In the genomic region with DNA sequence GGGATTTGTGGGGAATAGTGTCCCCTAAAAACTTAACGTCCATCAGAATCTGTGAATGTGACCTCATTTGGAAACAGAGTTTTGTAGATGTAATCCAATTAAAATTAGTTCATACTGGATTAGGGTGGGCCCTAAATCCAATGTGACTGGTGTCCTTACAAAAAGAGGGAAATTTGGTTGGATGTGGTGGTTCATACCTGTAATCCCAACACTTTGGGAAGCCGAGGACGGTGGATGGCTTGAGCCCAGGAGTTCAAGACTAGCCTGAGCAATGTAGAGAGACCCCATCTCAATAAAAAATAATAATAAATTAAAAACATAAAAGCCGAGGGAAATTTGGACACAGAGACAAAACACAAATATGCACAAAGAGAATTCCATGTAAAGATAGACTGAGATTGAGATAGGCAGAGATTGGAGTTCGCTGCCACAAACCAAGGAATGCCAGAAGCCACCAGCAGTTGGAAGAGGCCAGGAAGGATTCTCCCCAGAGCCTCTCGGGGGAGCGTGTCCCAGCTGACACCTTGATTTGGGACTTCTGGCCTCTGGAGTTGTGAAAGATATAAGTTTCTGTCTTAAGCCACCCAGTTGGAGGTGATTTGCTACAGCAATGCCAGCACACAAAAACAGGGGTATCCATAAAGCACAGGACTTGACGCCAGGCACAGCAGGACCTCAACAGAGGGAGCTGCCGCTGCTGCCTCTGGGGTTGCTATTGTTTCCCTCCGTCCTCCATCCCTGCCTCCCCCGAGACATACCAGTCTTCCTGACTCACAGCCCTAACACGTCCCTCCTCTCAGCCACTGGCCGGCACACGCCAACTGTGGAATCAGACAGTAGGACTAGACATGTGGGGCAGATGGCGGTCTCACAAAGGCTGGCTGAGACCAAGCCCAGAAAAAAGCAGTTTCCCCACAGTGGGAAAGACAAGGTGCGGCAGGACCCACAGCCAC, we compare ENCODE assay signal across 1 cellular context.
TF ChIP-seq lines count a peak whose summit lies in the region.

No MANE protein-coding gene starts in this region.

TF ChIP-seq in HepG2, 621 proteins besides CTCF, POLR2A, EP300 and RAD21 (continued from another document and continues in another):
- no peak; the same call in 1 of the 2 replicates for TF ChIP-seq MEIS2 (CRISPR knock-in tag; IDR thresholded peaks at IDR 0.05)
- TF ChIP-seq REL (CRISPR knock-in tag; conservative IDR thresholded peaks at IDR 0.05): no peak
- TF ChIP-seq ZSCAN29 (CRISPR knock-in tag; conservative IDR thresholded peaks at IDR 0.05): no peak
- no peak; the same call in 1 of the 2 replicates for TF ChIP-seq ZMYM3 (CRISPR knock-in tag; IDR thresholded peaks at IDR 0.05)
- TF ChIP-seq ZNF224 (CRISPR knock-in tag; IDR thresholded peaks at IDR 0.05): no peak
- TF ChIP-seq, protein P1, sequence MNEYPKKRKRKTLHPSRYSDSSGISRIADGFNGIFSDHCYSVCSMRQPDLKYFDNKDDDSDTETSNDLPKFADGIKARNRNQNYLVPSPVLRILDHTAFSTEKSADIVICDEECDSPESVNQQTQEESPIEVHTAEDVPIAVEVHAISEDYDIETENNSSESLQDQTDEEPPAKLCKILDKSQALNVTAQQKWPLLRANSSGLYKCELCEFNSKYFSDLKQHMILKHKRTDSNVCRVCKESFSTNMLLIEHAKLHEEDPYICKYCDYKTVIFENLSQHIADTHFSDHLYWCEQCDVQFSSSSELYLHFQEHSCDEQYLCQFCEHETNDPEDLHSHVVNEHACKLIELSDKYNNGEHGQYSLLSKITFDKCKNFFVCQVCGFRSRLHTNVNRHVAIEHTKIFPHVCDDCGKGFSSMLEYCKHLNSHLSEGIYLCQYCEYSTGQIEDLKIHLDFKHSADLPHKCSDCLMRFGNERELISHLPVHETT (CRISPR knock-in tag; conservative IDR thresholded peaks at IDR 0.05): no peak
- TF ChIP-seq MAFK (conservative IDR thresholded peaks at IDR 0.05 in 1 of 2, IDR thresholded peaks at IDR 0.05 in 1 of 2; ENCODE audit: low read length in 2 of 2): peak in 1 of 2 experiments; percentile 0; a peak in 1 of 4 replicates
- no peak for TF ChIP-seq ZNF672 (CRISPR knock-in tag; IDR thresholded peaks at IDR 0.05)
- no peak for TF ChIP-seq ZNF703 (CRISPR knock-in tag; IDR thresholded peaks at IDR 0.05; ENCODE audit: borderline replicate concordance)
- TF ChIP-seq ZNF878 (CRISPR knock-in tag; IDR thresholded peaks at IDR 0.05): no peak
- TF ChIP-seq ZC3H13 (CRISPR knock-in tag; IDR thresholded peaks at IDR 0.05): no peak
- no peak for TF ChIP-seq ZNF552 (CRISPR knock-in tag; IDR thresholded peaks at IDR 0.05; ENCODE audit: borderline replicate concordance)
- no peak for TF ChIP-seq ZBTB8A (CRISPR knock-in tag; IDR thresholded peaks at IDR 0.05; ENCODE audit: borderline replicate concordance, low read depth)
- TF ChIP-seq, protein P2, sequence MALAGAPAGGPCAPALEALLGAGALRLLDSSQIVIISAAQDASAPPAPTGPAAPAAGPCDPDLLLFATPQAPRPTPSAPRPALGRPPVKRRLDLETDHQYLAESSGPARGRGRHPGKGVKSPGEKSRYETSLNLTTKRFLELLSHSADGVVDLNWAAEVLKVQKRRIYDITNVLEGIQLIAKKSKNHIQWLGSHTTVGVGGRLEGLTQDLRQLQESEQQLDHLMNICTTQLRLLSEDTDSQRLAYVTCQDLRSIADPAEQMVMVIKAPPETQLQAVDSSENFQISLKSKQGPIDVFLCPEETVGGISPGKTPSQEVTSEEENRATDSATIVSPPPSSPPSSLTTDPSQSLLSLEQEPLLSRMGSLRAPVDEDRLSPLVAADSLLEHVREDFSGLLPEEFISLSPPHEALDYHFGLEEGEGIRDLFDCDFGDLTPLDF (CRISPR knock-in tag; IDR thresholded peaks at IDR 0.05): no peak
- TF ChIP-seq ZNF501 (CRISPR knock-in tag; IDR thresholded peaks at IDR 0.05): no peak; the same call in 1 of the 2 replicates
- no peak for TF ChIP-seq HOXA5 (CRISPR knock-in tag; IDR thresholded peaks at IDR 0.05)
- TF ChIP-seq ZFP36 (IDR thresholded peaks at IDR 0.05; ENCODE audit: borderline replicate concordance, low read depth, low read length, partially characterized antibody): no peak
- no peak for TF ChIP-seq HNRNPUL1 (IDR thresholded peaks at IDR 0.05; ENCODE audit: low read depth, low read length)
- TF ChIP-seq, protein P3, sequence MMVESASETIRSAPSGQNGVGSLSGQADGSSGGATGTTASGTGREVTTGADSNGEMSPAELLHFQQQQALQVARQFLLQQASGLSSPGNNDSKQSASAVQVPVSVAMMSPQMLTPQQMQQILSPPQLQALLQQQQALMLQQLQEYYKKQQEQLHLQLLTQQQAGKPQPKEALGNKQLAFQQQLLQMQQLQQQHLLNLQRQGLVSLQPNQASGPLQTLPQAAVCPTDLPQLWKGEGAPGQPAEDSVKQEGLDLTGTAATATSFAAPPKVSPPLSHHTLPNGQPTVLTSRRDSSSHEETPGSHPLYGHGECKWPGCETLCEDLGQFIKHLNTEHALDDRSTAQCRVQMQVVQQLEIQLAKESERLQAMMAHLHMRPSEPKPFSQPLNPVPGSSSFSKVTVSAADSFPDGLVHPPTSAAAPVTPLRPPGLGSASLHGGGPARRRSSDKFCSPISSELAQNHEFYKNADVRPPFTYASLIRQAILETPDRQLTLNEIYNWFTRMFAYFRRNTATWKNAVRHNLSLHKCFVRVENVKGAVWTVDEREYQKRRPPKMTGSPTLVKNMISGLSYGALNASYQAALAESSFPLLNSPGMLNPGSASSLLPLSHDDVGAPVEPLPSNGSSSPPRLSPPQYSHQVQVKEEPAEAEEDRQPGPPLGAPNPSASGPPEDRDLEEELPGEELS (CRISPR knock-in tag; IDR thresholded peaks at IDR 0.05): 0 out of 2 replicates have a peak, but pooled peaks have one; percentile 9
- no peak for TF ChIP-seq ZNF44 (CRISPR knock-in tag; IDR thresholded peaks at IDR 0.05)
- no peak for TF ChIP-seq ZMAT3 (CRISPR knock-in tag; conservative IDR thresholded peaks at IDR 0.05)
- no peak for TF ChIP-seq CHD2 (IDR thresholded peaks at IDR 0.05; ENCODE audit: low read depth, low read length)
- TF ChIP-seq, protein P4, sequence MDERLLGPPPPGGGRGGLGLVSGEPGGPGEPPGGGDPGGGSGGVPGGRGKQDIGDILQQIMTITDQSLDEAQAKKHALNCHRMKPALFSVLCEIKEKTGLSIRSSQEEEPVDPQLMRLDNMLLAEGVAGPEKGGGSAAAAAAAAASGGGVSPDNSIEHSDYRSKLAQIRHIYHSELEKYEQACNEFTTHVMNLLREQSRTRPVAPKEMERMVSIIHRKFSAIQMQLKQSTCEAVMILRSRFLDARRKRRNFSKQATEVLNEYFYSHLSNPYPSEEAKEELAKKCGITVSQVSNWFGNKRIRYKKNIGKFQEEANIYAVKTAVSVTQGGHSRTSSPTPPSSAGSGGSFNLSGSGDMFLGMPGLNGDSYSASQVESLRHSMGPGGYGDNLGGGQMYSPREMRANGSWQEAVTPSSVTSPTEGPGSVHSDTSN (CRISPR knock-in tag; IDR thresholded peaks at IDR 0.05): no peak
- TF ChIP-seq MZF1 (CRISPR knock-in tag; IDR thresholded peaks at IDR 0.05; ENCODE audit: borderline replicate concordance): no peak
- no peak for TF ChIP-seq NFE2 (CRISPR knock-in tag; IDR thresholded peaks at IDR 0.05)
- no peak for TF ChIP-seq GZF1 (CRISPR knock-in tag; IDR thresholded peaks at IDR 0.05)
- TF ChIP-seq, protein P5, sequence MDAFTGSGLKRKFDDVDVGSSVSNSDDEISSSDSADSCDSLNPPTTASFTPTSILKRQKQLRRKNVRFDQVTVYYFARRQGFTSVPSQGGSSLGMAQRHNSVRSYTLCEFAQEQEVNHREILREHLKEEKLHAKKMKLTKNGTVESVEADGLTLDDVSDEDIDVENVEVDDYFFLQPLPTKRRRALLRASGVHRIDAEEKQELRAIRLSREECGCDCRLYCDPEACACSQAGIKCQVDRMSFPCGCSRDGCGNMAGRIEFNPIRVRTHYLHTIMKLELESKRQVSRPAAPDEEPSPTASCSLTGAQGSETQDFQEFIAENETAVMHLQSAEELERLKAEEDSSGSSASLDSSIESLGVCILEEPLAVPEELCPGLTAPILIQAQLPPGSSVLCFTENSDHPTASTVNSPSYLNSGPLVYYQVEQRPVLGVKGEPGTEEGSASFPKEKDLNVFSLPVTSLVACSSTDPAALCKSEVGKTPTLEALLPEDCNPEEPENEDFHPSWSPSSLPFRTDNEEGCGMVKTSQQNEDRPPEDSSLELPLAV (CRISPR knock-in tag; conservative IDR thresholded peaks at IDR 0.05; ENCODE audit: low read depth): no peak
- no peak for TF ChIP-seq CENPT (CRISPR knock-in tag; IDR thresholded peaks at IDR 0.05; ENCODE audit: low read depth)
- TF ChIP-seq ZFP36L2 (CRISPR knock-in tag; IDR thresholded peaks at IDR 0.05): no peak
- TF ChIP-seq POGZ (CRISPR knock-in tag; IDR thresholded peaks at IDR 0.05): no peak; the same call in 1 of the 2 replicates
- TF ChIP-seq SIX4 (CRISPR knock-in tag; IDR thresholded peaks at IDR 0.05): no peak
- TF ChIP-seq, protein P6, sequence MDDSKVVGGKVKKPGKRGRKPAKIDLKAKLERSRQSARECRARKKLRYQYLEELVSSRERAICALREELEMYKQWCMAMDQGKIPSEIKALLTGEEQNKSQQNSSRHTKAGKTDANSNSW (CRISPR knock-in tag; IDR thresholded peaks at IDR 0.05; ENCODE audit: borderline replicate concordance): peak; percentile 44; the same call in 1 of the 2 replicates
- no peak for TF ChIP-seq NR2F2 (IDR thresholded peaks at IDR 0.05; ENCODE audit: borderline replicate concordance, low read depth)
- no peak for TF ChIP-seq FOSL1 (CRISPR knock-in tag; IDR thresholded peaks at IDR 0.05; ENCODE audit: borderline replicate concordance)
- TF ChIP-seq ZNF333 (CRISPR knock-in tag; IDR thresholded peaks at IDR 0.05; ENCODE audit: borderline replicate concordance): no peak
- TF ChIP-seq MBD4 (IDR thresholded peaks at IDR 0.05; ENCODE audit: borderline replicate concordance, low read length): no peak
- TF ChIP-seq, protein P7, sequence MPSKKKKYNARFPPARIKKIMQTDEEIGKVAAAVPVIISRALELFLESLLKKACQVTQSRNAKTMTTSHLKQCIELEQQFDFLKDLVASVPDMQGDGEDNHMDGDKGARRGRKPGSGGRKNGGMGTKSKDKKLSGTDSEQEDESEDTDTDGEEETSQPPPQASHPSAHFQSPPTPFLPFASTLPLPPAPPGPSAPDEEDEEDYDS (CRISPR knock-in tag; IDR thresholded peaks at IDR 0.05): no peak
- TF ChIP-seq ZNF234 (CRISPR knock-in tag; conservative IDR thresholded peaks at IDR 0.05): 0 out of 2 replicates have a peak, but pooled peaks have one; percentile 38
- 0 out of 2 replicates have a peak, but pooled peaks have one; percentile 22 for TF ChIP-seq KDM5B (CRISPR knock-in tag; IDR thresholded peaks at IDR 0.05; ENCODE audit: borderline replicate concordance)
- no peak for TF ChIP-seq ZNF839 (CRISPR knock-in tag; IDR thresholded peaks at IDR 0.05; ENCODE audit: borderline replicate concordance)
- TF ChIP-seq MAZ (IDR thresholded peaks at IDR 0.05; ENCODE audit: borderline replicate concordance, low read depth, low read length): no peak
- no peak for TF ChIP-seq MAZ (CRISPR knock-in tag; IDR thresholded peaks at IDR 0.05; ENCODE audit: low read depth)
- no peak for TF ChIP-seq SP1 (IDR thresholded peaks at IDR 0.05)
- TF ChIP-seq SP1 (CRISPR knock-in tag; IDR thresholded peaks at IDR 0.05): no peak
- TF ChIP-seq YY1 (IDR thresholded peaks at IDR 0.05; ENCODE audit: insufficient read depth, insufficient replicate concordance, low read depth, low read length): peak; percentile 12
- TF ChIP-seq ZSCAN31 (CRISPR knock-in tag; IDR thresholded peaks at IDR 0.05; ENCODE audit: low read depth): no peak
- no peak for TF ChIP-seq BCL6 (CRISPR knock-in tag; IDR thresholded peaks at IDR 0.05)
- TF ChIP-seq IRF2 (CRISPR knock-in tag; IDR thresholded peaks at IDR 0.05): no peak
- TF ChIP-seq, protein P8, sequence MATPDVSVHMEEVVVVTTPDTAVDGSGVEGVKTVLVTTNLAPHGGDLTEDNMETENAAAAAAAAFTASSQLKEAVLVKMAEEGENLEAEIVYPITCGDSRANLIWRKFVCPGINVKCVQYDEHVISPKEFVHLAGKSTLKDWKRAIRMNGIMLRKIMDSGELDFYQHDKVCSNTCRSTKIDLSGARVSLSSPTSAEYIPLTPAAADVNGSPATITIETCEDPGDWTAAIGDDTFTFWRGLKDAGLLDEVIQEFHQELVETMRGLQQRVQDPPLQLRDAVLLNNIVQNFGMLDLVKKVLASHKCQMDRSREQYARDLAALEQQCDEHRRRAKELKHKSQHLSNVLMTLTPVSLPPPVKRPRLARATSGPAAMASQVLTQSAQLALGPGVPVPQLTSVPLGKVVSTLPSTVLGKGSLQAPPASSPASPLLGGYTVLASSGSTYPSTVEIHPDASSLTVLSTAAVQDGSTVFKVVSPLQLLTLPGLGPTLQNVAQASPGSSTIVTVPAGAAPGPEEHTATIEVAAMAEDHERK (CRISPR knock-in tag; IDR thresholded peaks at IDR 0.05; ENCODE audit: low read depth): no peak
- TF ChIP-seq TCF7 (IDR thresholded peaks at IDR 0.05; ENCODE audit: low read depth): no peak
- TF ChIP-seq AGO1 (IDR thresholded peaks at IDR 0.05; ENCODE audit: low read depth, low read length, poor library complexity, severe bottlenecking): no peak
- TF ChIP-seq, protein P9, sequence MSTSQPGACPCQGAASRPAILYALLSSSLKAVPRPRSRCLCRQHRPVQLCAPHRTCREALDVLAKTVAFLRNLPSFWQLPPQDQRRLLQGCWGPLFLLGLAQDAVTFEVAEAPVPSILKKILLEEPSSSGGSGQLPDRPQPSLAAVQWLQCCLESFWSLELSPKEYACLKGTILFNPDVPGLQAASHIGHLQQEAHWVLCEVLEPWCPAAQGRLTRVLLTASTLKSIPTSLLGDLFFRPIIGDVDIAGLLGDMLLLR (CRISPR knock-in tag; IDR thresholded peaks at IDR 0.05): no peak
- no peak for TF ChIP-seq GATAD1 (CRISPR knock-in tag; IDR thresholded peaks at IDR 0.05)
- TF ChIP-seq DMAP1 (CRISPR knock-in tag; IDR thresholded peaks at IDR 0.05): no peak
- no peak for TF ChIP-seq NCOA1 (CRISPR knock-in tag; IDR thresholded peaks at IDR 0.05)
- no peak for TF ChIP-seq ZNF274 (CRISPR knock-in tag; IDR thresholded peaks at IDR 0.05)
- 0 out of 2 replicates have a peak, but pooled peaks have one; percentile 14 for TF ChIP-seq RXRA (CRISPR knock-in tag; IDR thresholded peaks at IDR 0.05)
- TF ChIP-seq YEATS2 (CRISPR knock-in tag; IDR thresholded peaks at IDR 0.05; ENCODE audit: borderline replicate concordance): no peak
- no peak for TF ChIP-seq TAF1 (CRISPR knock-in tag; IDR thresholded peaks at IDR 0.05)
- no peak for TF ChIP-seq PITX1 (CRISPR knock-in tag; IDR thresholded peaks at IDR 0.05)
- TF ChIP-seq ZBTB38 (CRISPR knock-in tag; IDR thresholded peaks at IDR 0.05): peak; percentile 82
- TF ChIP-seq SRSF9 (IDR thresholded peaks at IDR 0.05; ENCODE audit: borderline replicate concordance, insufficient read depth, low read depth, low read length, poor library complexity, severe bottlenecking): no peak
